ENCODE assay signal across 33 cellular contexts in genomic region chr9:128045876-128046275, GRCh38.
"Had no signal": no experiment of that assay in that cellular context is flagged by ENCODE, and none has a peak within 500 bp of the region (broad histone marks: within the 10 kb centered on the region; RNA-seq: fewer than 3 reads in every experiment).

No MANE protein-coding gene starts in this region.

- H3K4me1 ChIP-seq: colonic mucosa, left ventricle myocardium inferior, pancreas, prostate gland, upper lobe of left lung had no signal

- H3K9me3 ChIP-seq: adrenal gland, body of pancreas, colonic mucosa, gastroesophageal sphincter, left ventricle myocardium inferior, pancreas, prostate gland, sigmoid colon, stomach, thyroid gland, upper lobe of left lung had no signal

- H3K27me3 Mint-ChIP-seq: activated naive CD8-positive, alpha-beta T cell treated with anti-CD3 and anti-CD28 coated beads for 36 hours; stimulated activated naive B cell treated with anti-CD40 and anti-IgM and Interleukin-4, amounts not matched to agents 10 μg/mL and 1 μg/mL and 100 μg/mL, for 72 hours had no signal

- H2AFZ ChIP-seq: hepatocyte had no signal

- ATAC-seq: body of pancreas; gastroesophageal sphincter; stimulated activated naive B cell treated with anti-CD40 and anti-IgM and Interleukin-4, amounts not matched to agents 10 μg/mL and 1 μg/mL and 100 μg/mL, for 72 hours had no signal

- DNase-seq: activated CD4-positive, alpha-beta memory T cell treated with anti-CD3 and anti-CD28 coated beads for 36 hours; activated CD4-positive, alpha-beta T cell treated with anti-CD3 and anti-CD28 coated beads, Interleukin-2, amount 10 ng/mL, durations not matched to agents 24 days and 14 days; activated CD4-positive, CD25-positive, alpha-beta regulatory T cell treated with anti-CD3 and anti-CD28 coated beads, Interleukin-2, amount 50 U/mL, for 72 hours; activated CD8-positive, alpha-beta memory T cell treated with anti-CD3 and anti-CD28 coated beads, Interleukin-2, amount 50 U/mL, for 4 hours; activated effector memory CD4-positive, alpha-beta T cell treated with anti-CD3 and anti-CD28 coated beads, Interleukin-2, amount 50 U/mL, for 16 hours; activated naive CD4-positive, alpha-beta T cell treated with anti-CD3 and anti-CD28 coated beads for 36 hours; activated naive CD8-positive, alpha-beta T cell treated with anti-CD3 and anti-CD28 coated beads for 36 hours; activated T-cell treated with anti-CD3 and anti-CD28 coated beads, Interleukin-2, amount 50 U/mL, for 1 hour; adrenal gland; aorta; body of pancreas; cerebellar nuclear complex; colonic mucosa; effector memory CD4-positive, alpha-beta T cell; erythroblast; islet precursor cell; left ventricle myocardium inferior; pancreas; retina; sigmoid colon; stimulated activated CD4-positive, alpha-beta T cell treated with anti-CD3 and anti-CD28 coated beads, Interleukin-1b, Interleukin-23, amount 100 ng/mL, for 48 hours; stimulated activated CD4-positive, alpha-beta T cell treated with anti-CD3 and anti-CD28 coated beads, Interleukin-4, amount 100 ng/mL, for 4 hours; stimulated activated CD8-positive, alpha-beta memory T cell treated with anti-CD3 and anti-CD28 coated beads, Interleukin-4, amount 100 ng/mL, for 48 hours; stimulated activated naive B cell treated with anti-CD40 and anti-IgM and Interleukin-4, amounts not matched to agents 10 μg/mL and 1 μg/mL and 100 μg/mL, for 72 hours; stomach; thyroid gland; upper lobe of left lung had no signal

- H3K27me3 ChIP-seq: adrenal gland, body of pancreas, colonic mucosa, gastroesophageal sphincter, hepatocyte, pancreas, sigmoid colon, stomach, thyroid gland, upper lobe of left lung had no signal

- H3K9me3 Mint-ChIP-seq: activated CD4-positive, alpha-beta memory T cell treated with anti-CD3 and anti-CD28 coated beads for 36 hours; activated CD4-positive, alpha-beta T cell treated with anti-CD3 and anti-CD28 coated beads, Interleukin-2, amount 10 ng/mL, durations not matched to agents 24 days and 14 days; activated naive CD4-positive, alpha-beta T cell treated with anti-CD3 and anti-CD28 coated beads for 36 hours; activated naive CD8-positive, alpha-beta T cell treated with anti-CD3 and anti-CD28 coated beads for 36 hours; activated T-helper 1 cell treated with anti-CD3 and anti-CD28 coated beads, Interleukin-12 subunit alpha, Interleukin-12 subunit beta, Interleukin-2, Interleukin-4 antibody, amounts not matched to agents 30 ng/mL and 10 ng/mL and 1 ng/mL, durations not matched to agents 14 hours and 24 hours and 36 hours; stimulated activated naive B cell treated with anti-CD40 and anti-IgM and Interleukin-4, amounts not matched to agents 10 μg/mL and 1 μg/mL and 100 μg/mL, for 72 hours had no signal

- H3K27ac ChIP-seq: body of pancreas, colonic mucosa, gastroesophageal sphincter, hepatocyte, left ventricle myocardium inferior, pancreas, prostate gland, stomach, upper lobe of left lung had no signal

- H3K36me3 Mint-ChIP-seq: activated CD4-positive, alpha-beta memory T cell treated with anti-CD3 and anti-CD28 coated beads for 36 hours; activated naive CD8-positive, alpha-beta T cell treated with anti-CD3 and anti-CD28 coated beads for 36 hours; stimulated activated naive B cell treated with anti-CD40 and anti-IgM and Interleukin-4, amounts not matched to agents 10 μg/mL and 1 μg/mL and 100 μg/mL, for 72 hours had no signal

- H3K79me2 ChIP-seq: hepatocyte had no signal

- H3K4me3 Mint-ChIP-seq: activated CD4-positive, alpha-beta memory T cell treated with anti-CD3 and anti-CD28 coated beads for 36 hours; activated CD4-positive, alpha-beta T cell treated with anti-CD3 and anti-CD28 coated beads, Interleukin-2, amount 10 ng/mL, durations not matched to agents 24 days and 14 days; activated naive CD4-positive, alpha-beta T cell treated with anti-CD3 and anti-CD28 coated beads for 36 hours; activated naive CD8-positive, alpha-beta T cell treated with anti-CD3 and anti-CD28 coated beads for 36 hours; activated T-helper 1 cell treated with anti-CD3 and anti-CD28 coated beads, Interleukin-12 subunit alpha, Interleukin-12 subunit beta, Interleukin-2, Interleukin-4 antibody, amounts not matched to agents 30 ng/mL and 10 ng/mL and 1 ng/mL, durations not matched to agents 14 hours and 24 hours and 36 hours; stimulated activated naive B cell treated with anti-CD40 and anti-IgM and Interleukin-4, amounts not matched to agents 10 μg/mL and 1 μg/mL and 100 μg/mL, for 72 hours had no signal

- H3K36me3 ChIP-seq: adrenal gland, colonic mucosa, gastroesophageal sphincter, left ventricle myocardium inferior, pancreas, prostate gland, sigmoid colon, stomach, thyroid gland, upper lobe of left lung had no signal

- H3K4me2 ChIP-seq: hepatocyte, smooth muscle cell had no signal

- H3K27ac Mint-ChIP-seq: activated CD4-positive, alpha-beta memory T cell treated with anti-CD3 and anti-CD28 coated beads for 36 hours; activated CD4-positive, alpha-beta T cell treated with anti-CD3 and anti-CD28 coated beads, Interleukin-2, amount 10 ng/mL, durations not matched to agents 24 days and 14 days; activated naive CD4-positive, alpha-beta T cell treated with anti-CD3 and anti-CD28 coated beads for 36 hours; activated naive CD8-positive, alpha-beta T cell treated with anti-CD3 and anti-CD28 coated beads for 36 hours; activated T-helper 1 cell treated with anti-CD3 and anti-CD28 coated beads, Interleukin-12 subunit alpha, Interleukin-12 subunit beta, Interleukin-2, Interleukin-4 antibody, amounts not matched to agents 30 ng/mL and 10 ng/mL and 1 ng/mL, durations not matched to agents 14 hours and 24 hours and 36 hours; stimulated activated naive B cell treated with anti-CD40 and anti-IgM and Interleukin-4, amounts not matched to agents 10 μg/mL and 1 μg/mL and 100 μg/mL, for 72 hours had no signal

- H3K4me3 ChIP-seq: adrenal gland, body of pancreas, colonic mucosa, gastroesophageal sphincter, hepatocyte, left ventricle myocardium inferior, lung, pancreas, prostate gland, sigmoid colon, smooth muscle cell, stomach, thyroid gland, upper lobe of left lung had no signal
